ENCODE assay signal across 8 cellular contexts in the genomic region with DNA sequence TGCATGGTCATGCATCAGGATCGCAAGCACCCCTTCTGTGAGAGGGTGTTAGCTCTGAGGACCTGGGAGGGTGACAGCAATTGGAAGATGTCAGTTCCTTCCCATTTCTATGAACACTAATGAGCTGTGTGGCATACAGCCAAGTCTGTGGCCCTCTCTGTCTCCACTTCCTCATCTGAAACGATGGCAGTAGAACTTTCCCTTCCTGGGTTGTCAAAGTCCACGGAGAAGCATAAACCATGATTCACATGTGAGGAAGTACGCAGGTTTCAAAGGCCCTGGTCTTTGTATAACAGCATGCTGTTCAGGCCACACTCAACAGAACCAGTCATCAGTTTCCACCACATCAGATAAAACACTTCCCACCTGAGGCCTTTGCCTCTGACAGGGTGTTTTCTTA.
A peak's percentile ranks its signal among the peaks of the same experiment; 100 is the strongest.
DNase-seq lines count a peak whose midpoint lies in the region; ATAC-seq and TF ChIP-seq lines count a peak whose summit lies in the region.

No MANE protein-coding gene starts in this region.

- no peak overlapping the region for H3K4me3 ChIP-seq in mucosa of descending colon
- H3K4me3 ChIP-seq in HAP-1, result no peak overlapping the region
- no peak overlapping the region for H3K4me3 ChIP-seq in CD4-positive, alpha-beta memory T cell (ENCODE audit: low read length in 2 of 2)

- H3K27ac ChIP-seq in CD4-positive, alpha-beta memory T cell (ENCODE audit: low read depth, low read length), result no peak overlapping the region

- H3K27me3 ChIP-seq in HAP-1 (ENCODE audit: low read depth), result no peaks in the 10 kb centered on the region
- no peaks in the 10 kb centered on the region for H3K27me3 ChIP-seq in CD4-positive, alpha-beta memory T cell (ENCODE audit: insufficient read depth, low read length)

- H3K9me3 ChIP-seq in mucosa of descending colon (peaks cover 9% of the 10 kb centered on the region), HAP-1 (no peaks in the 10 kb centered on the region)
- peaks cover 0 to 5% of the 10 kb centered on the region in 2 donors for H3K9me3 ChIP-seq in CD4-positive, alpha-beta memory T cell (ENCODE audit: control insufficient read depth in 1 of 2, low read length in 2 of 2)

- no peak overlapping the region for H3K4me3 Mint-ChIP-seq in CD4-positive, alpha-beta memory T cell

- H3K36me3 Mint-ChIP-seq in CD4-positive, alpha-beta memory T cell, result peaks cover 0 to 8% of the 10 kb centered on the region in 2 donors

- CTCF ChIA-PET in CD4-positive, alpha-beta memory T cell (lab: Charles Lee; ENCODE audit: partially characterized antibody), result no interaction called here

- H3K4me1 ChIP-seq in mucosa of descending colon (ENCODE audit: low read depth), result peaks cover 16% of the 10 kb centered on the region
- H3K4me1 ChIP-seq in HAP-1, result no peaks in the 10 kb centered on the region
- H3K4me1 ChIP-seq in CD4-positive, alpha-beta memory T cell (ENCODE audit: insufficient read depth, low read length), result no peaks in the 10 kb centered on the region

- H3K9me3 Mint-ChIP-seq in CD4-positive, alpha-beta memory T cell, result peaks cover 0 to 27% (median 21%) of the 10 kb centered on the region in 8 donors

- in situ Hi-C loops in HAP-1 (cut with MboI; ENCODE audit: low sequenced_read_pairs), result no loop called here

- POLR2A ChIA-PET in CD4-positive, alpha-beta memory T cell (lab: Charles Lee; ENCODE audit: partially characterized antibody), result no interaction called here

- TF ChIP-seq CTCF in mucosa of descending colon (IDR thresholded peaks at IDR 0.05), result no peak

- DNase-seq in SW480 (ENCODE audit: low spot score), result peak; percentile 98
- DNase-seq in mucosa of descending colon, result peak in 2 of 3 donors; percentile 68 to 90
- DNase-seq in HK-2 (ENCODE audit: unreplicated experiment), result no peak
- no peak for DNase-seq in HAP-1 (ENCODE audit: low spot score in 2 of 2)
- no peak for DNase-seq in CD4-positive, alpha-beta memory T cell

- H3K4me1 Mint-ChIP-seq in CD4-positive, alpha-beta memory T cell, result no peaks in the 10 kb centered on the region

- intact Hi-C loops in mucosa of descending colon (cut with DNase I, micrococcal nuclease), result no loop called here
- intact Hi-C loops in CD4-positive, alpha-beta memory T cell (cut with micrococcal nuclease), result no loop called here

- H3K36me3 ChIP-seq in mucosa of descending colon (ENCODE audit: low read depth) (no peaks in the 10 kb centered on the region), HAP-1 (replicated peaks) (no peaks in the 10 kb centered on the region)
- H3K36me3 ChIP-seq in CD4-positive, alpha-beta memory T cell (ENCODE audit: insufficient read depth, low read length), result no peaks in the 10 kb centered on the region

- peak; percentile 72 for ATAC-seq in GM18502 (IDR thresholded peaks at IDR 0.05; ENCODE audit: poor library complexity, unreplicated experiment)
- peak; percentile 66 for ATAC-seq in HG02852 (IDR thresholded peaks at IDR 0.05; ENCODE audit: unreplicated experiment)
- ATAC-seq in mucosa of descending colon, result peak; percentile 99
- ATAC-seq in HG03139 (IDR thresholded peaks at IDR 0.05; ENCODE audit: unreplicated experiment), result no peak

- H3K27ac Mint-ChIP-seq in CD4-positive, alpha-beta memory T cell, result no peak overlapping the region

- peaks cover 5 to 13% of the 10 kb centered on the region in 2 donors for H3K27me3 Mint-ChIP-seq in CD4-positive, alpha-beta memory T cell

Comparison
In these comparisons a context has a peak if more than half of its experiments do, and no peak if none do; other contexts are left out.
1. DNase-seq: peak in SW480 (single experiment) and mucosa of descending colon (2 of 3); none in HK-2 (single experiment), HAP-1 (0 of 2) and CD4-positive, alpha-beta memory T cell (0 of 5).